Comparison of ENCODE assay signal across 9 cellular contexts in the genomic region with DNA sequence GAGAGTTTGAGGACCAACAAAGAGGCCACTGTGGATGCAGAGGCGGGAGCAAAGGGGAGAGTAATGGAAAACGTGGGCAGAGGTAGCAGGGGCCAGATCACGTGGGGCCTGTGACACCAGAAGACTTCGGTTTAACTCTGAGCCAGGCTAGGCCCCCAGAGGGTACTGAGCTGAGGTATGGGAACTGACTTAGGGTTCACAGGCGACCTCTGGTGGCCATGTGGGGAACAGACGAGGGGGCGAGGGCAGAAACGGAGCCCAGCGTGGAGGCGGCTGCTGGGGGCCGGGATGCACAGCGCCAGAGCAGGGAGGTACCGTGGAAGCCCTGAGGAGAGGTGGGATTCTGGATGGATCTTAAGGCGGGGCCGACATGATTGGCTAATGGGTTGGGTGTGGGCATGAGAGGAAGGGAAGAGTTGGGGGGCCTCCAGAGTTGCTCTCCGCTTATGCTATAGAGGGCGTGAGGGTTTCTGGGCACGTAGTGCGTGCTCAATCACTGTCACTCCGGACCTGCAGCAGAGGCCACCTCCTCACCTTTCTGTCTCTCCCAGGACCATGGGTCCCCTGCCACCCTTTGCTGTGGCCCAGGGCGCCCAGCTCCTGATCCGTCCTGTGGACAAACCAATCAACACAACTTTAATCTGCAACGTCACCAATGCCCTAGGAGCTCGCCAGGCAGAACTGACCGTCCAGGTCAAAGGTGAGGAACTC. TPM values are rescaled to one million over a fixed set of nuclear protein-coding genes. Genes with fewer than 3 reads are reported as not detected.
DNase-seq lines count a peak whose midpoint lies in the region; ATAC-seq and TF ChIP-seq lines count a peak whose summit lies in the region.
"Had no signal": no experiment of that assay in that cellular context is flagged by ENCODE, and none has a peak within 500 bp of the region (broad histone marks: within the 10 kb centered on the region; RNA-seq: fewer than 3 reads in every experiment).

No MANE protein-coding gene starts in this region.

- no peaks in the 10 kb centered on the region for H3K27me3 Mint-ChIP-seq in activated CD8-positive, alpha-beta T cell treated with anti-CD3 and anti-CD28 coated beads, Interleukin-2, amount 10 ng/mL, durations not matched to agents 7 days and 5 days (ENCODE audit: low read depth)
- H3K27me3 Mint-ChIP-seq in endodermal cell (ENCODE audit: insufficient read depth) (no peaks in the 10 kb centered on the region), naive B cell (peaks cover 0 to 5% (median 0%) of the 10 kb centered on the region in 3 donors)
- H3K27me3 Mint-ChIP-seq in stimulated activated memory B cell treated with anti-CD40 and anti-IgM and Interleukin-4, amounts not matched to agents 10 μg/mL and 1 μg/mL and 100 μg/mL, for 72 hours, result peaks cover 16% of the 10 kb centered on the region

- peaks cover 86% of the 10 kb centered on the region for H3K36me3 ChIP-seq in endodermal cell (ENCODE audit: control insufficient read depth, insufficient read depth, low read length)

- TF ChIP-seq CTCF in endodermal cell (conservative IDR thresholded peaks at IDR 0.05), result peak; percentile 97

- H3K4me1 ChIP-seq in endodermal cell (ENCODE audit: control insufficient read depth, insufficient read depth, low read length), result no peaks in the 10 kb centered on the region

- no peak overlapping the region for H3K4me3 ChIP-seq in endodermal cell (ENCODE audit: low read length)

- DNase-seq in SHP77 (lab: John Stamatoyannopoulos, UW), result peak; percentile 26 to 30
- DNase-seq in SHP77 treated with DMSO at 0.1 percent for 48 hours (lab: John Stamatoyannopoulos, UW), result no peak
- DNase-seq in NCI-H748 (lab: John Stamatoyannopoulos, UW; ENCODE audit: unreplicated experiment), result peak; percentile 64
- DNase-seq in activated CD8-positive, alpha-beta T cell treated with anti-CD3 and anti-CD28 coated beads, Interleukin-2, amount 10 ng/mL, durations not matched to agents 7 days and 5 days, result peak; percentile 76
- DNase-seq in endodermal cell, result peak; percentile 94
- peak; percentile 65 for DNase-seq in naive B cell

- POLR2A ChIA-PET in activated CD8-positive, alpha-beta T cell treated with anti-CD3 and anti-CD28 coated beads, Interleukin-2, amount 10 ng/mL, durations not matched to agents 7 days and 5 days (lab: Charles Lee), result interaction anchor here (0.7 kb wide), 1 partner anchor 32 kb away, joined by 3 read pairs; no protein-coding TSS in a partner anchor

- no peak overlapping the region for H3K4me3 Mint-ChIP-seq in activated CD8-positive, alpha-beta T cell treated with anti-CD3 and anti-CD28 coated beads, Interleukin-2, amount 10 ng/mL, durations not matched to agents 7 days and 5 days
- H3K4me3 Mint-ChIP-seq in endodermal cell (no peak overlapping the region), naive B cell (no peak overlapping the region)
- no peak overlapping the region for H3K4me3 Mint-ChIP-seq in stimulated activated memory B cell treated with anti-CD40 and anti-IgM and Interleukin-4, amounts not matched to agents 10 μg/mL and 1 μg/mL and 100 μg/mL, for 72 hours

- H3K27ac Mint-ChIP-seq in activated CD8-positive, alpha-beta T cell treated with anti-CD3 and anti-CD28 coated beads, Interleukin-2, amount 10 ng/mL, durations not matched to agents 7 days and 5 days, result no peak overlapping the region
- H3K27ac Mint-ChIP-seq in endodermal cell, result no peak overlapping the region
- peak overlapping the region in 4 of 6 donors; percentile 47 to 94 (median 75) for H3K27ac Mint-ChIP-seq in naive B cell
- no peak overlapping the region for H3K27ac Mint-ChIP-seq in stimulated activated memory B cell treated with anti-CD40 and anti-IgM and Interleukin-4, amounts not matched to agents 10 μg/mL and 1 μg/mL and 100 μg/mL, for 72 hours

- no peaks in the 10 kb centered on the region for H3K36me3 Mint-ChIP-seq in activated CD8-positive, alpha-beta T cell treated with anti-CD3 and anti-CD28 coated beads, Interleukin-2, amount 10 ng/mL, durations not matched to agents 7 days and 5 days (ENCODE audit: low read depth)
- H3K36me3 Mint-ChIP-seq in endodermal cell (ENCODE audit: low read depth) (peaks cover 76% of the 10 kb centered on the region), naive B cell (no peaks in the 10 kb centered on the region)
- no peaks in the 10 kb centered on the region for H3K36me3 Mint-ChIP-seq in stimulated activated memory B cell treated with anti-CD40 and anti-IgM and Interleukin-4, amounts not matched to agents 10 μg/mL and 1 μg/mL and 100 μg/mL, for 72 hours

- ATAC-seq in activated CD8-positive, alpha-beta T cell treated with anti-CD3 and anti-CD28 coated beads, Interleukin-2, amount 10 ng/mL, durations not matched to agents 7 days and 5 days, result peak; percentile 64
- ATAC-seq in naive B cell (ENCODE audit: low read depth in 2 of 2) (peak; percentile 24 to 45), GM19324 (IDR thresholded peaks at IDR 0.05; ENCODE audit: low FRiP score, unreplicated experiment) (no peak)
- ATAC-seq in stimulated activated memory B cell treated with anti-CD40 and anti-IgM and Interleukin-4, amounts not matched to agents 10 μg/mL and 1 μg/mL and 100 μg/mL, for 72 hours, result peak; percentile 58

- H3K9me3 Mint-ChIP-seq in activated CD8-positive, alpha-beta T cell treated with anti-CD3 and anti-CD28 coated beads, Interleukin-2, amount 10 ng/mL, durations not matched to agents 7 days and 5 days (ENCODE audit: insufficient read depth), result no peaks in the 10 kb centered on the region
- H3K9me3 Mint-ChIP-seq in endodermal cell, result no peaks in the 10 kb centered on the region
- no peaks in the 10 kb centered on the region for H3K9me3 Mint-ChIP-seq in naive B cell
- H3K9me3 Mint-ChIP-seq in stimulated activated memory B cell treated with anti-CD40 and anti-IgM and Interleukin-4, amounts not matched to agents 10 μg/mL and 1 μg/mL and 100 μg/mL, for 72 hours, result no peaks in the 10 kb centered on the region

- no peak overlapping the region for H3K9ac ChIP-seq in endodermal cell (ENCODE audit: extremely low read depth, low read length, poor library complexity, severe bottlenecking)

- H3K27ac ChIP-seq in endodermal cell (ENCODE audit: low read depth, low read length), result no peak overlapping the region

- H3K4me1 Mint-ChIP-seq in activated CD8-positive, alpha-beta T cell treated with anti-CD3 and anti-CD28 coated beads, Interleukin-2, amount 10 ng/mL, durations not matched to agents 7 days and 5 days (ENCODE audit: low read depth), result peaks cover 6% of the 10 kb centered on the region
- H3K4me1 Mint-ChIP-seq in endodermal cell (no peaks in the 10 kb centered on the region), naive B cell (peaks cover 6 to 25% (median 25%) of the 10 kb centered on the region in 3 donors)
- peaks cover 20% of the 10 kb centered on the region for H3K4me1 Mint-ChIP-seq in stimulated activated memory B cell treated with anti-CD40 and anti-IgM and Interleukin-4, amounts not matched to agents 10 μg/mL and 1 μg/mL and 100 μg/mL, for 72 hours

- H3K9me3 ChIP-seq in endodermal cell (ENCODE audit: control insufficient read depth, low read length), result no peaks in the 10 kb centered on the region

- WGBS in endodermal cell (ENCODE audit: insufficient coverage in 1 of 2, insufficient read length in 1 of 2), 2 experiments, result 40 to 63% methylated on average over 10 to 25 of the region's 25 CpGs

- H3K27me3 ChIP-seq in endodermal cell (ENCODE audit: control insufficient read depth, insufficient read depth, low read length, poor library complexity, severe bottlenecking), result no peaks in the 10 kb centered on the region

- CTCF ChIA-PET in activated CD8-positive, alpha-beta T cell treated with anti-CD3 and anti-CD28 coated beads, Interleukin-2, amount 10 ng/mL, durations not matched to agents 7 days and 5 days (lab: Charles Lee), result interaction anchor here (0.6 to 6.2 kb wide), 23 partner anchors 9 to 903 kb away, joined by 3 to 53 read pairs (median 4); partner anchors contain the start of genes PVR and SMG9

RNA-seq across cellular contexts. Expression of gene PVR, which starts 13.7 kb away (rescaled TPM):
- total RNA-seq in activated CD8-positive, alpha-beta T cell treated with anti-CD3 and anti-CD28 coated beads, Interleukin-2, amount 10 ng/mL, durations not matched to agents 7 days and 5 days, result 1 to 10 TPM; 4.6 to 5.2 TPM
- 10 to 100 TPM; 21.2 to 31.6 TPM for total RNA-seq in endodermal cell
- polyA plus RNA-seq in endodermal cell (2013, experiment 1 of 2), result 18.2 TPM
- polyA plus RNA-seq in endodermal cell (2013, experiment 2 of 2), result 17.4 TPM
- not detected for polyA plus RNA-seq in naive B cell (ENCODE audit: low read depth in 6 of 6)

RNA-seq across cellular contexts. Expression of gene CEACAM19, which starts 13.9 kb away (rescaled TPM):
- total RNA-seq in activated CD8-positive, alpha-beta T cell treated with anti-CD3 and anti-CD28 coated beads, Interleukin-2, amount 10 ng/mL, durations not matched to agents 7 days and 5 days, result under 1 TPM; 0.23 to 0.34 TPM
- total RNA-seq in endodermal cell, result 1 to 10 TPM; 2.2 to 2.8 TPM
- polyA plus RNA-seq in endodermal cell (2013, experiment 1 of 2), result 2.3 TPM
- polyA plus RNA-seq in endodermal cell (2013, experiment 2 of 2), result 2.2 TPM
- not detected for polyA plus RNA-seq in naive B cell (ENCODE audit: low read depth in 6 of 6)

RNA-seq across cellular contexts. Expression of gene CEACAM16, which starts 41.6 kb away (rescaled TPM):
- total RNA-seq in activated CD8-positive, alpha-beta T cell treated with anti-CD3 and anti-CD28 coated beads, Interleukin-2, amount 10 ng/mL, durations not matched to agents 7 days and 5 days, result not detected
- total RNA-seq in endodermal cell, result not detected
- polyA plus RNA-seq in endodermal cell (2013, experiment 1 of 2), result not detected
- polyA plus RNA-seq in endodermal cell (2013, experiment 2 of 2), result not detected
- not detected for polyA plus RNA-seq in naive B cell (ENCODE audit: low read depth in 6 of 6)
- total RNA-seq: lower leg skin had no signal

RNA-seq across cellular contexts. Expression of gene IGSF23, which starts 44.0 kb away (rescaled TPM):
- total RNA-seq in activated CD8-positive, alpha-beta T cell treated with anti-CD3 and anti-CD28 coated beads, Interleukin-2, amount 10 ng/mL, durations not matched to agents 7 days and 5 days, result not detected
- not detected for total RNA-seq in endodermal cell
- not detected for polyA plus RNA-seq in endodermal cell (2013, experiment 1 of 2)
- polyA plus RNA-seq in endodermal cell (2013, experiment 2 of 2), result not detected
- not detected for polyA plus RNA-seq in naive B cell (ENCODE audit: low read depth in 6 of 6)
- total RNA-seq: lower leg skin had no signal

Comparison
In these comparisons a context has a peak if more than half of its experiments do, and no peak if none do; other contexts are left out.
1. H3K27ac Mint-ChIP-seq: peak in naive B cell (4 of 6); none in activated CD8-positive, alpha-beta T cell treated with anti-CD3 and anti-CD28 coated beads, Interleukin-2, amount 10 ng/mL, durations not matched to agents 7 days and 5 days (single experiment), endodermal cell (single experiment) and stimulated activated memory B cell treated with anti-CD40 and anti-IgM and Interleukin-4, amounts not matched to agents 10 μg/mL and 1 μg/mL and 100 μg/mL, for 72 hours (single experiment).